ENCODE assay signal across 8 cellular contexts in genomic region chr3:13069495-13069894, GRCh38. TPM values are rescaled to one million over a fixed set of nuclear protein-coding genes. Genes with fewer than 3 reads are reported as not detected.
DNase-seq lines count a peak whose midpoint lies in the region; ATAC-seq and TF ChIP-seq lines count a peak whose summit lies in the region.

No MANE protein-coding gene starts in this region.

- POLR2A ChIA-PET in naive thymus-derived CD8-positive, alpha-beta T cell (lab: Charles Lee): interaction anchor here (0.6 to 1.7 kb wide), 4 partner anchors 54 to 1828 kb away, joined by 4 to 7 read pairs (median 6); no protein-coding TSS in a partner anchor
- POLR2A ChIA-PET in HEK293T (lab: Yijun Ruan, JAX): no interaction called here

- H3K27ac Mint-ChIP-seq in T-helper 2 cell treated with Interferon-gamma antibody and Interleukin-4, amounts not matched to agents 5 μg/mL and 100 μg/mL, for 36 hours: peak overlapping the region; percentile 88
- H3K27ac Mint-ChIP-seq in naive thymus-derived CD8-positive, alpha-beta T cell: peak overlapping the region; percentile 83 to 92 (median 90)

- CTCF ChIA-PET in HEK293T (lab: Yijun Ruan, JAX): no interaction called here

- peak; percentile 57 for DNase-seq in T-helper 2 cell treated with Interferon-gamma antibody and Interleukin-4, amounts not matched to agents 5 μg/mL and 100 μg/mL, for 36 hours (ENCODE audit: low spot score)
- peak in 7 of 10 donors; percentile 35 to 78 (median 51) for DNase-seq in naive thymus-derived CD8-positive, alpha-beta T cell
- DNase-seq in NCI-H1092 treated with DMSO at 0.1 percent for 48 hours (lab: John Stamatoyannopoulos, UW) (no peak), retina (no peak), HEK293T (ENCODE audit: extremely low spot score) (no peak)

- peak overlapping the region; percentile 74 for H3K4me3 Mint-ChIP-seq in T-helper 2 cell treated with Interferon-gamma antibody and Interleukin-4, amounts not matched to agents 5 μg/mL and 100 μg/mL, for 36 hours
- H3K4me3 Mint-ChIP-seq in naive thymus-derived CD8-positive, alpha-beta T cell: peak overlapping the region; percentile 36 to 81 (median 70)

- H3K4me1 Mint-ChIP-seq in T-helper 2 cell treated with Interferon-gamma antibody and Interleukin-4, amounts not matched to agents 5 μg/mL and 100 μg/mL, for 36 hours (ENCODE audit: low read depth): peaks cover 45% of the 10 kb centered on the region
- peaks cover 25 to 79% (median 69%) of the 10 kb centered on the region in 4 donors for H3K4me1 Mint-ChIP-seq in naive thymus-derived CD8-positive, alpha-beta T cell

- peaks cover 9% of the 10 kb centered on the region for H3K27me3 Mint-ChIP-seq in T-helper 2 cell treated with Interferon-gamma antibody and Interleukin-4, amounts not matched to agents 5 μg/mL and 100 μg/mL, for 36 hours (ENCODE audit: low read depth)
- peaks cover 0 to 4% (median 0%) of the 10 kb centered on the region in 5 donors for H3K27me3 Mint-ChIP-seq in naive thymus-derived CD8-positive, alpha-beta T cell

- no peaks in the 10 kb centered on the region for H3K9me3 Mint-ChIP-seq in T-helper 2 cell treated with Interferon-gamma antibody and Interleukin-4, amounts not matched to agents 5 μg/mL and 100 μg/mL, for 36 hours
- H3K9me3 Mint-ChIP-seq in naive thymus-derived CD8-positive, alpha-beta T cell: no peaks in the 10 kb centered on the region

- ATAC-seq in GM18508 (IDR thresholded peaks at IDR 0.05; ENCODE audit: insufficient read depth, unreplicated experiment): peak; percentile 39
- peak; percentile 51 for ATAC-seq in HG02678 (IDR thresholded peaks at IDR 0.05; ENCODE audit: unreplicated experiment)
- ATAC-seq in naive thymus-derived CD8-positive, alpha-beta T cell: peak; percentile 61 to 83
- ATAC-seq in HG03196 (IDR thresholded peaks at IDR 0.05; ENCODE audit: unreplicated experiment): no peak

- peaks cover 7% of the 10 kb centered on the region for H3K36me3 Mint-ChIP-seq in T-helper 2 cell treated with Interferon-gamma antibody and Interleukin-4, amounts not matched to agents 5 μg/mL and 100 μg/mL, for 36 hours (ENCODE audit: low read depth)
- H3K36me3 Mint-ChIP-seq in naive thymus-derived CD8-positive, alpha-beta T cell: no peaks in the 10 kb centered on the region

TF ChIP-seq in HEK293T, 16 proteins besides CTCF, POLR2A, EP300 and RAD21:
- TF ChIP-seq FOXA1 (IDR thresholded peaks at IDR 0.05): no peak
- TF ChIP-seq PKNOX1 (IDR thresholded peaks at IDR 0.05): no peak
- no peak for TF ChIP-seq CTBP1 (IDR thresholded peaks at IDR 0.05; ENCODE audit: borderline replicate concordance)
- TF ChIP-seq SP1 (IDR thresholded peaks at IDR 0.05): no peak
- no peak for TF ChIP-seq TARDBP (IDR thresholded peaks at IDR 0.05)
- no peak for TF ChIP-seq SUZ12 (IDR thresholded peaks at IDR 0.05)

RNA-seq across cellular contexts. Expression of gene IQSEC1, which starts 3.7 kb away (rescaled TPM):
- 10 to 100 TPM; 43.4 to 47.7 TPM for total RNA-seq in naive thymus-derived CD8-positive, alpha-beta T cell
- polyA plus RNA-seq in naive thymus-derived CD8-positive, alpha-beta T cell: 10 to 100 TPM; 13.7 to 23.7 (median 15.7) TPM

Comparison
In these comparisons a context has a peak if more than half of its experiments do, and no peak if none do; other contexts are left out.
1. DNase-seq: peak in T-helper 2 cell treated with Interferon-gamma antibody and Interleukin-4, amounts not matched to agents 5 μg/mL and 100 μg/mL, for 36 hours (single experiment) and naive thymus-derived CD8-positive, alpha-beta T cell (7 of 10); none in NCI-H1092 treated with DMSO at 0.1 percent for 48 hours (single experiment), retina (single experiment) and HEK293T (single experiment).